Comparison of ENCODE assay signal across 23 cellular contexts in genomic region chr18:3492721-3493120, GRCh38.
"Had no signal": no experiment of that assay in that cellular context is flagged by ENCODE, and none has a peak within 500 bp of the region (broad histone marks: within the 10 kb centered on the region; RNA-seq: fewer than 3 reads in every experiment).

No MANE protein-coding gene starts in this region.

- H3K4me1 ChIP-seq: SJSA1 had no signal

- ATAC-seq: activated T-helper 17 cell treated with anti-CD3 and anti-CD28 coated beads, Interleukin-2, amount 50 U/mL, for 72 hours; T-helper 17 cell; WTC11 had no signal

- H3K9me3 ChIP-seq: SJSA1 had no signal

- H3K27ac Mint-ChIP-seq: activated naive CD4-positive, alpha-beta T cell treated with anti-CD3 and anti-CD28 coated beads for 36 hours; activated naive CD8-positive, alpha-beta T cell; activated T-helper 17 cell treated with anti-CD3 and anti-CD28 coated beads, Interleukin-2, amount 50 U/mL, for 72 hours; T-helper 17 cell; WTC11 had no signal

- FAIRE-seq: RCC 7860 had no signal

- H3K4me3 Mint-ChIP-seq: activated naive CD4-positive, alpha-beta T cell treated with anti-CD3 and anti-CD28 coated beads for 36 hours; activated naive CD8-positive, alpha-beta T cell; activated T-helper 17 cell treated with anti-CD3 and anti-CD28 coated beads, Interleukin-2, amount 50 U/mL, for 72 hours; WTC11 had no signal

- DNase-seq: activated CD4-positive, alpha-beta T cell treated with anti-CD3 and anti-CD28 coated beads for 48 hours; activated CD4-positive, alpha-beta T cell treated with anti-CD3 and anti-CD28 coated beads, Interleukin-2, amount 50 U/mL, for 48 hours; activated CD4-positive, CD25-positive, alpha-beta regulatory T cell treated with anti-CD3 and anti-CD28 coated beads, Interleukin-2, amount 50 U/mL, for 72 hours; activated gamma-delta T cell; activated naive CD4-positive, alpha-beta T cell treated with anti-CD3 and anti-CD28 coated beads for 36 hours; activated T-cell treated with anti-CD3 and anti-CD28 coated beads, Interleukin-2, amount 50 U/mL, for 48 hours; amygdala; brain microvascular endothelial cell; NCI-H1048; NCI-H1930; NCI-H2171; NCI-H2227 treated with DMSO at 0.1 percent for 48 hours; NCI-H446 treated with DMSO at 0.1 percent for 48 hours; NCI-H82; SHP77; T-helper 17 cell; T-helper 9 cell had no signal

- H3K36me3 ChIP-seq: brain microvascular endothelial cell, cardiac muscle cell, SJSA1 had no signal

- H3K9me3 Mint-ChIP-seq: activated naive CD4-positive, alpha-beta T cell treated with anti-CD3 and anti-CD28 coated beads for 36 hours; WTC11 had no signal

- H3K27ac ChIP-seq: brain microvascular endothelial cell, cardiac muscle cell, SJSA1 had no signal

- H3K4me3 ChIP-seq: cardiac muscle cell, SJSA1 had no signal

- H3K36me3 Mint-ChIP-seq: activated naive CD8-positive, alpha-beta T cell; WTC11 had no signal

- H3K27me3 ChIP-seq: brain microvascular endothelial cell, cardiac muscle cell, SJSA1 had no signal
